In the genomic region with DNA sequence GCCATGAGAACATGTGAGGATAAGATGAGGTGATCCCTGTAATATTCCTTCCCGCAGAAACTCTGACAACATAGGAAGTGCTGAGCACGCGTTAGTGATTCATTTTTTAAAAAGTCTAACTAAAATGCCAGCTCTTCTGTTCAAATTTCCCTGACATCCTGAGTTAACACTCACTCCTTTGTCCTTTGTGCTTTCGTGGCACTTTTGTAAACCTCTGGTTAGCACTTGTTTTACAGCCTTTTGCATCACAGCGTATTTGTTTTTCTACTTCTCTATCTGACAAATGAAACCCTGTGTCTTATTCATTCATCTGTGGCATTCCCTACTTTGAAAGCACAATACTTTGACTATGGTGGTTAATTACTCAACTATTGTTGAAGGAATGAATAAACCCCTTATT, we compare ENCODE assay signal across 20 cellular contexts.
DNase-seq lines count a peak whose midpoint lies in the region; ATAC-seq and TF ChIP-seq lines count a peak whose summit lies in the region.
"Had no signal": no experiment of that assay in that cellular context is flagged by ENCODE, and none has a peak within 500 bp of the region (broad histone marks: within the 10 kb centered on the region; RNA-seq: fewer than 3 reads in every experiment).

No MANE protein-coding gene starts in this region.

- POLR2A ChIA-PET in MCF 10A (lab: Yijun Ruan, JAX): interaction anchor here (0.6 kb wide), 1 partner anchor 390 kb away, joined by 4 read pairs; no protein-coding TSS in a partner anchor

- H3K4me3 Mint-ChIP-seq in MCF 10A (ENCODE audit: unreplicated experiment): no peak overlapping the region
- no peak overlapping the region for H3K4me3 Mint-ChIP-seq in glutamatergic neuron (ENCODE audit: unreplicated experiment)
- H3K4me3 Mint-ChIP-seq: CD14-positive monocyte, IgD-negative memory B cell had no signal

- H3K27ac Mint-ChIP-seq in MCF 10A (ENCODE audit: low read depth, unreplicated experiment): no peak overlapping the region
- no peak overlapping the region for H3K27ac Mint-ChIP-seq in glutamatergic neuron (ENCODE audit: unreplicated experiment)
- H3K27ac Mint-ChIP-seq: CD14-positive monocyte, IgD-negative memory B cell had no signal

- H3K4me1 ChIP-seq in mammary epithelial cell (ENCODE audit: insufficient read depth, low read length): peaks cover 16% of the 10 kb centered on the region

- H3K9me3 Mint-ChIP-seq in MCF 10A (ENCODE audit: unreplicated experiment): no peaks in the 10 kb centered on the region
- no peaks in the 10 kb centered on the region for H3K9me3 Mint-ChIP-seq in glutamatergic neuron (ENCODE audit: unreplicated experiment)

- DNase-seq in mammary epithelial cell: peak; percentile 98
- DNase-seq in MCF 10A (ENCODE audit: unreplicated experiment): no peak
- peak; percentile 10 for DNase-seq in astrocyte of the spinal cord (ENCODE audit: low read depth, low spot score)
- DNase-seq in kidney glomerular epithelial cell (lab: John Stamatoyannopoulos, UW): peak; percentile 73
- DNase-seq in glutamatergic neuron: no peak
- no peak for DNase-seq in T-helper 2 cell
- no peak for DNase-seq in activated naive CD4-positive, alpha-beta T cell treated with Interleukin-2 at 50 U/mL for 16 hours
- DNase-seq: DMS79 treated with DMSO at 0.1 percent for 48 hours, Karpas-422, MM.1S, NCI-H1092, NCI-H1436 treated with DMSO at 0.1 percent for 48 hours, NCI-H2029 treated with DMSO at 0.1 percent for 48 hours, NCI-H774, SHP77 treated with DMSO at 0.1 percent for 48 hours had no signal

- BruUV-seq in mammary epithelial cell (replicated peaks; lab: Mats Ljungman, UMichigan): no TSS peak
- BruUV-seq in MCF 10A (replicated peaks; lab: Mats Ljungman, UMichigan): no TSS peak

- TF ChIP-seq CTCF in mammary epithelial cell (conservative IDR thresholded peaks at IDR 0.05 in 1 of 2, IDR thresholded peaks at IDR 0.05 in 1 of 2; ENCODE audit: extremely low read depth in 1 of 2, insufficient read depth in 1 of 2, low read depth in 1 of 2, low read length in 2 of 2) (no peak), MCF 10A (IDR thresholded peaks at IDR 0.05; ENCODE audit: unreplicated experiment) (no peak), astrocyte of the spinal cord (IDR thresholded peaks at IDR 0.05; ENCODE audit: low read depth, low read length) (no peak), glutamatergic neuron (IDR thresholded peaks at IDR 0.05; ENCODE audit: partially characterized antibody, unreplicated experiment) (no peak)

- ATAC-seq in GM18502 (IDR thresholded peaks at IDR 0.05; ENCODE audit: poor library complexity, unreplicated experiment): no peak

- H3K27ac ChIP-seq in mammary epithelial cell (ENCODE audit: insufficient read depth, low read depth, low read length): peak overlapping the region; percentile 77
- H3K27ac ChIP-seq: 22Rv1 had no signal

- intact Hi-C loops in mammary epithelial cell (cut with micrococcal nuclease): no loop called here
- intact Hi-C loops in MCF 10A (cut with micrococcal nuclease): no loop called here

- CTCF ChIA-PET in mammary epithelial cell (lab: Charles Lee; ENCODE audit: low non-redundant PET): no interaction called here
- CTCF ChIA-PET in MCF 10A (lab: Yijun Ruan, JAX): interaction anchor here (0.7 kb wide), 1 partner anchor 209 kb away, joined by 3 read pairs; no protein-coding TSS in a partner anchor

- H3K9ac ChIP-seq in mammary epithelial cell (ENCODE audit: insufficient read depth, low read length): peak overlapping the region; percentile 51

- H3K27me3 ChIP-seq in mammary epithelial cell (ENCODE audit: insufficient read depth, low read length): no peaks in the 10 kb centered on the region

- H3K9me3 ChIP-seq in mammary epithelial cell (replicated peaks; ENCODE audit: insufficient read depth, low read length): no peaks in the 10 kb centered on the region

- H3K79me2 ChIP-seq in mammary epithelial cell (ENCODE audit: insufficient read depth, low read length): no peaks in the 10 kb centered on the region

- dilution Hi-C loops in mammary epithelial cell (cut with HindIII; ENCODE audit: low sequenced_read_pairs): no loop called here

- H3K36me3 ChIP-seq in mammary epithelial cell (ENCODE audit: insufficient read depth, low read length): no peaks in the 10 kb centered on the region
- H3K36me3 ChIP-seq: HAP-1 had no signal

- in situ Hi-C loops in mammary epithelial cell (cut with MboI; ENCODE audit: low sequenced_read_pairs in 2 of 2) (no loop called here), astrocyte of the spinal cord (cut with HindIII; ENCODE audit: low sequenced_read_pairs) (no loop called here)

- H3K27me3 Mint-ChIP-seq in MCF 10A (ENCODE audit: insufficient read depth, unreplicated experiment) (no peaks in the 10 kb centered on the region), glutamatergic neuron (ENCODE audit: unreplicated experiment) (peaks cover 2% of the 10 kb centered on the region)
- H3K27me3 Mint-ChIP-seq: IgD-negative memory B cell had no signal

- peak overlapping the region; percentile 82 for H2AFZ ChIP-seq in mammary epithelial cell (ENCODE audit: low read depth, low read length)

- peak overlapping the region; percentile 26 for H3K4me2 ChIP-seq in mammary epithelial cell (ENCODE audit: insufficient read depth, low read depth, low read length)

- H3K4me1 Mint-ChIP-seq in MCF 10A (ENCODE audit: insufficient read depth, unreplicated experiment): peaks cover 14% of the 10 kb centered on the region
- no peaks in the 10 kb centered on the region for H3K4me1 Mint-ChIP-seq in glutamatergic neuron (ENCODE audit: low read depth, unreplicated experiment)
- H3K4me1 Mint-ChIP-seq: IgD-negative memory B cell had no signal

- no peaks in the 10 kb centered on the region for H3K36me3 Mint-ChIP-seq in MCF 10A (ENCODE audit: insufficient read depth, unreplicated experiment)
- H3K36me3 Mint-ChIP-seq in glutamatergic neuron (ENCODE audit: unreplicated experiment): no peaks in the 10 kb centered on the region
- H3K36me3 Mint-ChIP-seq: CD14-positive monocyte, IgD-negative memory B cell had no signal

- H3K4me3 ChIP-seq in mammary epithelial cell (replicated peaks in 1 of 3; ENCODE audit: insufficient read depth in 1 of 3, low read depth in 2 of 3, low read length in 3 of 3) (no peak overlapping the region), astrocyte of the spinal cord (ENCODE audit: low read depth, low read length) (no peak overlapping the region)
- H3K4me3 ChIP-seq: HAP-1 had no signal

- no peaks in the 10 kb centered on the region for H4K20me1 ChIP-seq in mammary epithelial cell (ENCODE audit: insufficient read depth, low read length)

- whole genome bisulfite sequencing in mammary epithelial cell (ENCODE audit: low coverage, missing lambda C conversion rate): 7% methylated on average over 5 of the region's 5 CpGs

Comparison
In these comparisons a context has a peak if more than half of its experiments do, and no peak if none do; other contexts are left out.
1. DNase-seq: peak in mammary epithelial cell (single experiment), astrocyte of the spinal cord (single experiment) and kidney glomerular epithelial cell (single experiment); none in MCF 10A (single experiment), glutamatergic neuron (single experiment), T-helper 2 cell (0 of 5) and activated naive CD4-positive, alpha-beta T cell treated with Interleukin-2 at 50 U/mL for 16 hours (single experiment).